Comparison of ENCODE assay signal across 1 cellular context in genomic region chr7:16840094-16840493, GRCh38.
TF ChIP-seq lines count a peak whose summit lies in the region.

No MANE protein-coding gene starts in this region.

TF ChIP-seq in WTC11, 78 proteins besides CTCF, POLR2A, EP300 and RAD21 (continued from another document):
- no peak for TF ChIP-seq ZNF281 (CRISPR knock-in tag; IDR thresholded peaks at IDR 0.05)
- TF ChIP-seq CREB1 (CRISPR knock-in tag; IDR thresholded peaks at IDR 0.05), result no peak
- no peak for TF ChIP-seq AFF4 (CRISPR knock-in tag; IDR thresholded peaks at IDR 0.05; ENCODE audit: borderline replicate concordance)
- no peak for TF ChIP-seq RELA (CRISPR knock-in tag; IDR thresholded peaks at IDR 0.05; ENCODE audit: borderline replicate concordance)
- no peak for TF ChIP-seq MAX (CRISPR knock-in tag; IDR thresholded peaks at IDR 0.05)
- TF ChIP-seq AR (CRISPR knock-in tag; IDR thresholded peaks at IDR 0.05), result no peak
- TF ChIP-seq ZNF532 (CRISPR knock-in tag; IDR thresholded peaks at IDR 0.05; ENCODE audit: borderline replicate concordance), result no peak
- TF ChIP-seq PRDM15 (CRISPR knock-in tag; IDR thresholded peaks at IDR 0.05), result no peak
- TF ChIP-seq MLX (CRISPR knock-in tag; IDR thresholded peaks at IDR 0.05), result no peak
- no peak for TF ChIP-seq CBFB (CRISPR knock-in tag; IDR thresholded peaks at IDR 0.05; ENCODE audit: low read depth)
- TF ChIP-seq PRRX2 (CRISPR knock-in tag; IDR thresholded peaks at IDR 0.05), result no peak
- no peak for TF ChIP-seq GABPB1 (CRISPR knock-in tag; IDR thresholded peaks at IDR 0.05)
- no peak for TF ChIP-seq SMAD3 (CRISPR knock-in tag; IDR thresholded peaks at IDR 0.05; ENCODE audit: borderline replicate concordance)
- no peak for TF ChIP-seq ZNF512 (CRISPR knock-in tag; IDR thresholded peaks at IDR 0.05; ENCODE audit: borderline replicate concordance)
